In the genomic region with DNA sequence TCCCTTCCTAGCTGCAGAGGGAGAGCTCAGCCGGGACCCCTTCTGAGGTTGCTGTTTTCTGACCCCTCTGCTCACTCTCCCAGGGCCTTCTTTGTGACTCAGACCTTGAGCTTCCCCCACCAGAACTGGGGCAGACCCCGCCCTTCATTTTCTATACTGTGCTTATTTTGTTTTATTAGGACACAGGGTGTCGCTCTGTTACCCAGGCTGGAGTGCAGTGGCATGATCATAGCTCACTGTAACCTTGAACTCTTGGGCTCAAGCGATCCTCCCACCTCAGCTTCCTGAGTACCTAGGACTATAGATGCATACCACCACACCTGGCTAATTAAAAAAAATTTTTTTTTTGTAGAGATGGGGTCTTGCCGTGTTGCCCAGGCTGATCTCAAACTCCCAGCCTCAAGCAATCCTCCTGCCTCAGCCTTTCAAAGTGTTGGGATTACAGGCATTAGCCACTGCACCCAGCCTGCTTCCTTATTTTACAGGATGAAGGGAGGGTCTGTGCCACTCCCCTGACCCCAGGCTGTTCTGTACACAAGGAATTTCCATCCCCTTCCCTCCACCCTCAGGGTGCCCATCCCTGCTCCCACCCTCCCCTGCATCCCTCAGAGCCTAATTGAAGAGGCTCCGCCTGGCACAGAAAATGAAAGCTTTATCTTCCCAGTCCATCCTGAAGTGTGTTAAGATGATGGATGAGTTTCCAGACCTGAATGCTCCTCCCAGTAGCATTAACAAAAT, we compare ENCODE assay signal across 27 cellular contexts.
"Had no signal": no experiment of that assay in that cellular context is flagged by ENCODE, and none has a peak within 500 bp of the region (broad histone marks: within the 10 kb centered on the region; RNA-seq: fewer than 3 reads in every experiment).

No MANE protein-coding gene starts in this region.

- H3K36me3 ChIP-seq: SJSA1 had no signal

- H3K27me3 Mint-ChIP-seq: activated CD4-positive, alpha-beta memory T cell treated with anti-CD3 and anti-CD28 coated beads for 36 hours; activated CD4-positive, alpha-beta T cell treated with anti-CD3 and anti-CD28 coated beads, Interleukin-2, amount 10 ng/mL, durations not matched to agents 7 days and 5 days had no signal

- H3K27ac ChIP-seq: SJSA1 had no signal

- H3K9me3 Mint-ChIP-seq: activated CD4-positive, alpha-beta memory T cell treated with anti-CD3 and anti-CD28 coated beads for 36 hours; activated CD4-positive, alpha-beta T cell treated with anti-CD3 and anti-CD28 coated beads, Interleukin-2, amount 10 ng/mL, durations not matched to agents 7 days and 5 days; activated naive CD4-positive, alpha-beta T cell treated with anti-CD3 and anti-CD28 coated beads, Interleukin-2, amount 50 U/mL, for 72 hours; activated naive CD8-positive, alpha-beta T cell treated with anti-CD3 and anti-CD28 coated beads, Interleukin-2, amount 50 U/mL, for 24 hours; activated T-cell treated with anti-CD3 and anti-CD28 coated beads, Interleukin-2, amount 50 U/mL, for 4 hours; central memory CD8-positive, alpha-beta T cell had no signal

- H3K27ac Mint-ChIP-seq: activated CD4-positive, alpha-beta memory T cell treated with anti-CD3 and anti-CD28 coated beads for 36 hours; activated CD4-positive, alpha-beta T cell treated with anti-CD3 and anti-CD28 coated beads, Interleukin-2, amount 10 ng/mL, durations not matched to agents 7 days and 5 days; activated naive CD4-positive, alpha-beta T cell treated with anti-CD3 and anti-CD28 coated beads, Interleukin-2, amount 50 U/mL, for 72 hours; activated naive CD8-positive, alpha-beta T cell treated with anti-CD3 and anti-CD28 coated beads, Interleukin-2, amount 50 U/mL, for 24 hours; T-helper 17 cell had no signal

- H3K4me3 ChIP-seq: SJSA1 had no signal

- H3K4me3 Mint-ChIP-seq: activated CD4-positive, alpha-beta memory T cell treated with anti-CD3 and anti-CD28 coated beads for 36 hours; activated CD4-positive, alpha-beta T cell treated with anti-CD3 and anti-CD28 coated beads, Interleukin-2, amount 10 ng/mL, durations not matched to agents 7 days and 5 days; activated naive CD8-positive, alpha-beta T cell treated with anti-CD3 and anti-CD28 coated beads, Interleukin-2, amount 50 U/mL, for 24 hours; activated T-cell treated with anti-CD3 and anti-CD28 coated beads, Interleukin-2, amount 50 U/mL, for 4 hours; brain; central memory CD8-positive, alpha-beta T cell; T-helper 17 cell had no signal

- H3K4me1 Mint-ChIP-seq: activated CD4-positive, alpha-beta T cell treated with anti-CD3 and anti-CD28 coated beads, Interleukin-2, amount 10 ng/mL, durations not matched to agents 7 days and 5 days; activated naive CD8-positive, alpha-beta T cell treated with anti-CD3 and anti-CD28 coated beads, Interleukin-2, amount 50 U/mL, for 24 hours; central memory CD8-positive, alpha-beta T cell had no signal

- H3K9me3 ChIP-seq: SJSA1 had no signal

- DNase-seq: activated CD4-positive, alpha-beta memory T cell treated with anti-CD3 and anti-CD28 coated beads for 36 hours; activated CD4-positive, alpha-beta T cell treated with anti-CD3 and anti-CD28 coated beads, Interleukin-2, amount 10 ng/mL, durations not matched to agents 7 days and 5 days; activated CD4-positive, CD25-positive, alpha-beta regulatory T cell; activated CD8-positive, alpha-beta memory T cell treated with anti-CD3 and anti-CD28 coated beads for 24 hours; activated effector memory CD4-positive, alpha-beta T cell treated with anti-CD3 and anti-CD28 coated beads, Interleukin-2, amount 50 U/mL, for 16 hours; activated naive CD4-positive, alpha-beta T cell treated with Interleukin-2 at 50 U/mL for 16 hours; activated naive CD8-positive, alpha-beta T cell treated with anti-CD3 and anti-CD28 coated beads, Interleukin-2, amount 50 U/mL, for 24 hours; activated T-cell treated with anti-CD3 and anti-CD28 coated beads, Interleukin-2, amount 50 U/mL, for 4 hours; amygdala; Kasumi-1; NCI-H1105 treated with DMSO at 0.1 percent for 48 hours; NCI-H146; NCI-H187 treated with DMSO at 0.1 percent for 48 hours; NCI-H2081 treated with DMSO at 0.1 percent for 48 hours; NCI-H2171; NCI-H446; NCI-H524; NCI-H748 treated with DMSO at 0.1 percent for 48 hours; NK-92 treated with Interleukin-12 subunit alpha and Interleukin-12 subunit beta, amount 100 ng/mL, for 24 hours; PC-3; SHP77; T-helper 17 cell; T-helper 9 cell had no signal

- H3K27me3 ChIP-seq: SJSA1 had no signal

- H3K36me3 Mint-ChIP-seq: activated CD4-positive, alpha-beta memory T cell treated with anti-CD3 and anti-CD28 coated beads for 36 hours; activated naive CD4-positive, alpha-beta T cell treated with anti-CD3 and anti-CD28 coated beads, Interleukin-2, amount 50 U/mL, for 72 hours; brain had no signal
